ENCODE assay signal across 8 cellular contexts in genomic region chr2:39778775-39779751, GRCh38. TPM values are rescaled to one million over a fixed set of nuclear protein-coding genes. Genes with fewer than 3 reads are reported as not detected.
DNase-seq lines count a peak whose midpoint lies in the region; ATAC-seq and TF ChIP-seq lines count a peak whose summit lies in the region.

A gene with protein sequence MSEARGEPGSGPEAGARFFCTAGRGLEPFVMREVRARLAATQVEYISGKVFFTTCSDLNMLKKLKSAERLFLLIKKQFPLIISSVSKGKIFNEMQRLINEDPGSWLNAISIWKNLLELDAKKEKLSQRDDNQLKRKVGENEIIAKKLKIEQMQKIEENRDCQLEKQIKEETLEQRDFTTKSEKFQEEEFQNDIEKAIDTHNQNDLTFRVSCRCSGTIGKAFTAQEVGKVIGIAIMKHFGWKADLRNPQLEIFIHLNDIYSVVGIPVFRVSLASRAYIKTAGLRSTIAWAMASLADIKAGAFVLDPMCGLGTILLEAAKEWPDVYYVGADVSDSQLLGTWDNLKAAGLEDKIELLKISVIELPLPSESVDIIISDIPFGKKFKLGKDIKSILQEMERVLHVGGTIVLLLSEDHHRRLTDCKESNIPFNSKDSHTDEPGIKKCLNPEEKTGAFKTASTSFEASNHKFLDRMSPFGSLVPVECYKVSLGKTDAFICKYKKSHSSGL (minus strand): TSS chr2:39779258. CDS start chr2:39779239, 19 bp downstream.

- peak within 1 kb of the TSS; percentile 77 for H3K9ac ChIP-seq in DND-41 (ENCODE audit: low read depth, low read length)

- in situ Hi-C loops in KBM-7 (cut with MboI; ENCODE audit: low pct_unique_long_range_greater_than_20kb, low sequenced_read_pairs) = no loop called here

- no peaks in the 10 kb centered on the region for H3K36me3 ChIP-seq in DND-41 (ENCODE audit: insufficient read depth, low read length)

- TF ChIP-seq POLR2A in Raji (IDR thresholded peaks at IDR 0.05; ENCODE audit: insufficient read depth, low read depth, low read length) = peak; percentile 62

- H4K20me1 ChIP-seq in DND-41 (ENCODE audit: insufficient read depth, low read length) = 0 out of 2 replicates have a peak, but pooled peaks cover 3% of the 10 kb centered on the region

- H3K36me3 Mint-ChIP-seq in neural crest cell (ENCODE audit: low read depth) = peaks cover 4% of the 10 kb centered on the region

- DNase-seq in DND-41 = peak; percentile 79
- DNase-seq in KBM-7 = peak; percentile 86
- DNase-seq in activated gamma-delta T cell (lab: John Stamatoyannopoulos, UW) = peak; percentile 31
- DNase-seq in foreskin fibroblast = peak; percentile 77 to 92
- peak; percentile 66 for DNase-seq in neural crest cell (ENCODE audit: low read depth, low spot score)
- peak; percentile 50 for DNase-seq in stromal cell of bone marrow (ENCODE audit: low read depth)

- H3K27me3 ChIP-seq in DND-41 (ENCODE audit: insufficient read depth, low read length, poor library complexity) = no peaks in the 10 kb centered on the region

- TF ChIP-seq CTCF in DND-41 (IDR thresholded peaks at IDR 0.05; ENCODE audit: borderline replicate concordance, extremely low read depth, low read length, poor library complexity, severe bottlenecking) (no peak), foreskin fibroblast (IDR thresholded peaks at IDR 0.05; ENCODE audit: low read depth, low read length) (no peak), neural crest cell (conservative IDR thresholded peaks at IDR 0.05) (no peak)

- peaks cover 37% of the 10 kb centered on the region for H3K4me1 ChIP-seq in DND-41 (ENCODE audit: insufficient read depth, low read length)

- H3K27ac Mint-ChIP-seq in neural crest cell (ENCODE audit: unreplicated experiment) = peak within 1 kb of the TSS; percentile 89

- peak within 1 kb of the TSS; percentile 77 for H2AFZ ChIP-seq in DND-41 (ENCODE audit: low read depth, low read length)

- peak within 1 kb of the TSS; percentile 90 for H3K4me3 Mint-ChIP-seq in neural crest cell

- H3K4me2 ChIP-seq in DND-41 (ENCODE audit: insufficient read depth, low read length) = peak within 1 kb of the TSS; percentile 76

- no peaks in the 10 kb centered on the region for H3K27me3 Mint-ChIP-seq in neural crest cell (ENCODE audit: low read depth)

- H3K9me3 ChIP-seq in DND-41 (ENCODE audit: insufficient read depth, low read length, severe bottlenecking) = no peaks in the 10 kb centered on the region

- H3K4me3 ChIP-seq in DND-41 (ENCODE audit: low read depth in 1 of 2, low read length in 2 of 2) = peak within 1 kb of the TSS; percentile 41 to 58
- peak within 1 kb of the TSS; percentile 83 to 86 for H3K4me3 ChIP-seq in foreskin fibroblast (ENCODE audit: low read depth in 1 of 2, low read length in 2 of 2)

- H3K79me2 ChIP-seq in DND-41 (ENCODE audit: insufficient read depth, low read length) = peaks cover 49% of the 10 kb centered on the region

- H3K27ac ChIP-seq in DND-41 (ENCODE audit: low read length) = peak within 1 kb of the TSS; percentile 81

- peaks cover 36% of the 10 kb centered on the region for H3K4me1 Mint-ChIP-seq in neural crest cell

- no peaks in the 10 kb centered on the region for H3K9me3 Mint-ChIP-seq in neural crest cell

- ATAC-seq in DND-41 (ENCODE audit: insufficient read depth, low read depth) = peak; percentile 80
- peak; percentile 83 for ATAC-seq in GM21717 (IDR thresholded peaks at IDR 0.05; ENCODE audit: unreplicated experiment)

RNA-seq across cellular contexts. Expression of the gene that starts here (rescaled TPM):
- total RNA-seq in neural crest cell = 14.4 and 14.9 TPM in 2 replicates

Comparison
In these comparisons a context has a peak if more than half of its experiments do, and no peak if none do; other contexts are left out.
1. Peak in every context shown above with its lines: DNase-seq, ATAC-seq, H3K4me3 ChIP-seq and H3K27ac ChIP-seq.
2. DNase-seq: peak in every context shown above with its lines; median percentile 86 in KBM-7; 84 in foreskin fibroblast; 79 in DND-41; 66 in neural crest cell; 50 in stromal cell of bone marrow; 31 in activated gamma-delta T cell.